ENCODE assay signal across 17 cellular contexts in genomic region chr10:124066744-124067714, GRCh38. TPM values are rescaled to one million over a fixed set of nuclear protein-coding genes. Genes with fewer than 3 reads are reported as not detected.
DNase-seq lines count a peak whose midpoint lies in the region; ATAC-seq and TF ChIP-seq lines count a peak whose summit lies in the region.
"Had no signal": no experiment of that assay in that cellular context is flagged by ENCODE, and none has a peak within 500 bp of the region (broad histone marks: within the 10 kb centered on the region; RNA-seq: fewer than 3 reads in every experiment).

No MANE protein-coding gene starts in this region.

- no peaks in the 10 kb centered on the region for H3K9me3 ChIP-seq in CD4-positive, alpha-beta T cell (ENCODE audit: control insufficient read depth, low read length)
- no peaks in the 10 kb centered on the region for H3K9me3 ChIP-seq in neural progenitor cell (ENCODE audit: low read depth)
- H3K9me3 ChIP-seq: ascending aorta had no signal

- H3K4me1 ChIP-seq in neural progenitor cell: peaks cover 40% of the 10 kb centered on the region

- no peak for TF ChIP-seq CTCF in CD4-positive, alpha-beta T cell (IDR thresholded peaks at IDR 0.05)
- TF ChIP-seq CTCF in neural progenitor cell (IDR thresholded peaks at IDR 0.05) (no peak), type B pancreatic cell (conservative IDR thresholded peaks at IDR 0.05) (no peak)

- no peaks in the 10 kb centered on the region for H3K9me3 Mint-ChIP-seq in CD4-positive, alpha-beta T cell
- H3K9me3 Mint-ChIP-seq in dendritic cell treated with granulocyte-macrophage colony-stimulating factor and Interleukin-4, amounts not matched to agents 40 ng/mL and 50 ng/mL, for 4 days: no peaks in the 10 kb centered on the region
- H3K9me3 Mint-ChIP-seq in neural progenitor cell (no peaks in the 10 kb centered on the region), type B pancreatic cell (no peaks in the 10 kb centered on the region)
- H3K9me3 Mint-ChIP-seq: activated CD4-positive, alpha-beta T cell treated with anti-CD3 and anti-CD28 coated beads, Interleukin-2, amount 10 ng/mL, durations not matched to agents 7 days and 5 days; activated T-cell treated with anti-CD3 and anti-CD28 coated beads, Interleukin-2, amount 50 U/mL, for 72 hours; effector memory CD8-positive, alpha-beta T cell; T-cell had no signal

- POLR2A ChIA-PET in CD4-positive, alpha-beta T cell (lab: Charles Lee): no interaction called here

- ATAC-seq in CD4-positive, alpha-beta T cell (ENCODE audit: poor library complexity): no peak
- no peak for ATAC-seq in GM21576 (IDR thresholded peaks at IDR 0.05; ENCODE audit: unreplicated experiment)
- ATAC-seq: activated T-cell treated with anti-CD3 and anti-CD28 coated beads, Interleukin-2, amount 50 U/mL, for 72 hours; effector memory CD8-positive, alpha-beta T cell; T-cell had no signal

- no peak overlapping the region for H3K27ac ChIP-seq in CD4-positive, alpha-beta T cell (ENCODE audit: low read depth, low read length)
- no peak overlapping the region for H3K27ac ChIP-seq in neural progenitor cell
- H3K27ac ChIP-seq: ascending aorta, C4-2B had no signal

- no peak overlapping the region for H3K4me3 ChIP-seq in neural progenitor cell
- H3K4me3 ChIP-seq: ascending aorta had no signal

- H2AFZ ChIP-seq in neural progenitor cell (replicated peaks): no peak overlapping the region

- H3F3A ChIP-seq in neural progenitor cell (ENCODE audit: low read depth): peaks cover 10% of the 10 kb centered on the region

- no peaks in the 10 kb centered on the region for H3K27me3 ChIP-seq in CD4-positive, alpha-beta T cell (ENCODE audit: control insufficient read depth, insufficient read depth, low read length)
- H3K27me3 ChIP-seq in neural progenitor cell: no peaks in the 10 kb centered on the region
- H3K27me3 ChIP-seq: ascending aorta had no signal

- peak overlapping the region; percentile 49 for H3K27ac Mint-ChIP-seq in CD4-positive, alpha-beta T cell
- H3K27ac Mint-ChIP-seq in dendritic cell treated with granulocyte-macrophage colony-stimulating factor and Interleukin-4, amounts not matched to agents 40 ng/mL and 50 ng/mL, for 4 days: peak overlapping the region; percentile 25
- H3K27ac Mint-ChIP-seq in neural progenitor cell (peak overlapping the region; percentile 66), type B pancreatic cell (no peak overlapping the region)
- H3K27ac Mint-ChIP-seq: activated CD4-positive, alpha-beta T cell treated with anti-CD3 and anti-CD28 coated beads, Interleukin-2, amount 10 ng/mL, durations not matched to agents 7 days and 5 days; activated T-cell treated with anti-CD3 and anti-CD28 coated beads, Interleukin-2, amount 50 U/mL, for 72 hours had no signal

- H3K4me1 Mint-ChIP-seq in CD4-positive, alpha-beta T cell (ENCODE audit: low read depth): peaks cover 35% of the 10 kb centered on the region
- peaks cover 74% of the 10 kb centered on the region for H3K4me1 Mint-ChIP-seq in dendritic cell treated with granulocyte-macrophage colony-stimulating factor and Interleukin-4, amounts not matched to agents 40 ng/mL and 50 ng/mL, for 4 days (ENCODE audit: low read depth)
- H3K4me1 Mint-ChIP-seq in neural progenitor cell (peaks cover 70% of the 10 kb centered on the region), type B pancreatic cell (ENCODE audit: unreplicated experiment) (peaks cover 43% of the 10 kb centered on the region)

- intact Hi-C loops in CD4-positive, alpha-beta T cell (cut with DNase I, micrococcal nuclease): no loop called here
- intact Hi-C loops in dendritic cell treated with granulocyte-macrophage colony-stimulating factor and Interleukin-4, amounts not matched to agents 40 ng/mL and 50 ng/mL, for 4 days (cut with micrococcal nuclease): no loop called here

- H3K4me3 Mint-ChIP-seq in CD4-positive, alpha-beta T cell: no peak overlapping the region
- no peak overlapping the region for H3K4me3 Mint-ChIP-seq in dendritic cell treated with granulocyte-macrophage colony-stimulating factor and Interleukin-4, amounts not matched to agents 40 ng/mL and 50 ng/mL, for 4 days
- peak overlapping the region; percentile 35 for H3K4me3 Mint-ChIP-seq in neural progenitor cell
- H3K4me3 Mint-ChIP-seq in type B pancreatic cell: no peak overlapping the region
- H3K4me3 Mint-ChIP-seq: activated CD4-positive, alpha-beta T cell treated with anti-CD3 and anti-CD28 coated beads, Interleukin-2, amount 10 ng/mL, durations not matched to agents 7 days and 5 days; effector memory CD8-positive, alpha-beta T cell had no signal

- no peaks in the 10 kb centered on the region for H3K27me3 Mint-ChIP-seq in CD4-positive, alpha-beta T cell
- H3K27me3 Mint-ChIP-seq in dendritic cell treated with granulocyte-macrophage colony-stimulating factor and Interleukin-4, amounts not matched to agents 40 ng/mL and 50 ng/mL, for 4 days: peaks cover 21% of the 10 kb centered on the region
- peaks cover 3% of the 10 kb centered on the region for H3K27me3 Mint-ChIP-seq in neural progenitor cell (ENCODE audit: insufficient read depth, low read depth)
- no peaks in the 10 kb centered on the region for H3K27me3 Mint-ChIP-seq in type B pancreatic cell

- H4K20me1 ChIP-seq in neural progenitor cell (ENCODE audit: low read depth): no peaks in the 10 kb centered on the region

- CTCF ChIA-PET in CD4-positive, alpha-beta T cell (lab: Charles Lee): interaction anchor here (0.7 kb wide), 1 partner anchor 15 kb away, joined by 4 read pairs; no protein-coding TSS in a partner anchor

- no peaks in the 10 kb centered on the region for H3K79me2 ChIP-seq in neural progenitor cell (ENCODE audit: low read depth)

- H3K36me3 Mint-ChIP-seq in CD4-positive, alpha-beta T cell (ENCODE audit: low read depth): no peaks in the 10 kb centered on the region
- no peaks in the 10 kb centered on the region for H3K36me3 Mint-ChIP-seq in dendritic cell treated with granulocyte-macrophage colony-stimulating factor and Interleukin-4, amounts not matched to agents 40 ng/mL and 50 ng/mL, for 4 days (ENCODE audit: low read depth)
- H3K36me3 Mint-ChIP-seq in neural progenitor cell: no peaks in the 10 kb centered on the region
- H3K36me3 Mint-ChIP-seq in type B pancreatic cell: peaks cover 7% of the 10 kb centered on the region
- H3K36me3 Mint-ChIP-seq: T-cell had no signal

- DNase-seq in CD4-positive, alpha-beta T cell: no peak
- DNase-seq in NCI-H2171 (lab: John Stamatoyannopoulos, UW): peak; percentile 26
- peak; percentile 80 for DNase-seq in neural progenitor cell (ENCODE audit: low spot score)
- no peak for DNase-seq in DMS153 (lab: John Stamatoyannopoulos, UW)
- DNase-seq in NCI-H1417 (lab: John Stamatoyannopoulos, UW): no peak
- DNase-seq in type B pancreatic cell (ENCODE audit: extremely low spot score, unreplicated experiment): no peak
- DNase-seq: activated CD4-positive, alpha-beta T cell treated with anti-CD3 and anti-CD28 coated beads, Interleukin-2, amount 10 ng/mL, durations not matched to agents 7 days and 5 days; activated T-cell treated with anti-CD3 and anti-CD28 coated beads, Interleukin-2, amount 50 U/mL, for 72 hours; effector memory CD8-positive, alpha-beta T cell; NCI-H1417 treated with DMSO at 0.1 percent for 48 hours; NCI-H774; stimulated activated naive CD4-positive, alpha-beta T cell; T-cell had no signal

- H3K4me2 ChIP-seq in neural progenitor cell: peak overlapping the region; percentile 36

- H3K9ac ChIP-seq in neural progenitor cell: no peak overlapping the region

- no peaks in the 10 kb centered on the region for H3K36me3 ChIP-seq in neural progenitor cell
- H3K36me3 ChIP-seq: ascending aorta had no signal

RNA-seq across cellular contexts. Expression of gene CHST15, which starts 26.4 kb away (rescaled TPM):
- under 1 TPM; 0.42 to 0.52 TPM for total RNA-seq in CD4-positive, alpha-beta T cell
- total RNA-seq in neural progenitor cell (ENCODE audit: low replicate concordance) (0.54 and 0.59 TPM in 2 replicates), type B pancreatic cell (ENCODE audit: low replicate concordance) (22.9 and 56.2 TPM in 2 replicates)
- total RNA-seq: activated CD4-positive, alpha-beta T cell treated with anti-CD3 and anti-CD28 coated beads, Interleukin-2, amount 10 ng/mL, durations not matched to agents 7 days and 5 days had no signal

Comparison
In these comparisons a context has a peak if more than half of its experiments do, and no peak if none do; other contexts are left out.
1. DNase-seq: peak in NCI-H2171 (single experiment) and neural progenitor cell (single experiment); none in CD4-positive, alpha-beta T cell (0 of 10), DMS153 (single experiment), NCI-H1417 (0 of 3) and type B pancreatic cell (single experiment).
2. RNA of gene CHST15, which starts 26.4 kb away (total RNA-seq): 22.9 to 56.2 TPM in type B pancreatic cell; 0.54 to 0.59 TPM in neural progenitor cell and 0.42 to 0.52 TPM in CD4-positive, alpha-beta T cell; every median in the first group is over 10 times any median in the second.